23 cellular contexts compared by ENCODE assay signal in genomic region chr2:155842103-155842502, GRCh38.
DNase-seq lines count a peak whose midpoint lies in the region; ATAC-seq and TF ChIP-seq lines count a peak whose summit lies in the region.
"Had no signal": no experiment of that assay in that cellular context is flagged by ENCODE, and none has a peak within 500 bp of the region (broad histone marks: within the 10 kb centered on the region; RNA-seq: fewer than 3 reads in every experiment).

No MANE protein-coding gene starts in this region.

- H3K27ac Mint-ChIP-seq in MCF 10A (ENCODE audit: low read depth, unreplicated experiment) (no peak overlapping the region), brain (peak overlapping the region in 3 of 5 experiments; percentile 21 to 28 (median 21))
- H3K27ac Mint-ChIP-seq: activated naive CD4-positive, alpha-beta T cell treated with anti-CD3 and anti-CD28 coated beads, Interleukin-2, amount 10 ng/mL, durations not matched to agents 7 days and 5 days; memory B cell; nephron progenitor cell; stimulated activated naive B cell treated with anti-CD40 and anti-IgM and Interleukin-4, amounts not matched to agents 10 μg/mL and 1 μg/mL and 100 μg/mL, for 72 hours had no signal

- H3K4me3 Mint-ChIP-seq in MCF 10A (ENCODE audit: unreplicated experiment) (no peak overlapping the region), brain (peak overlapping the region in 1 of 5 experiments; percentile 22)
- H3K4me3 Mint-ChIP-seq: activated naive CD4-positive, alpha-beta T cell treated with anti-CD3 and anti-CD28 coated beads, Interleukin-2, amount 10 ng/mL, durations not matched to agents 7 days and 5 days; memory B cell; nephron progenitor cell; stimulated activated naive B cell treated with anti-CD40 and anti-IgM and Interleukin-4, amounts not matched to agents 10 μg/mL and 1 μg/mL and 100 μg/mL, for 72 hours had no signal

- H3K4me1 Mint-ChIP-seq in MCF 10A (ENCODE audit: insufficient read depth, unreplicated experiment) (peaks cover 6% of the 10 kb centered on the region), brain (peaks cover 16% of the 10 kb centered on the region)
- H3K4me1 Mint-ChIP-seq: activated naive CD4-positive, alpha-beta T cell treated with anti-CD3 and anti-CD28 coated beads, Interleukin-2, amount 10 ng/mL, durations not matched to agents 7 days and 5 days; memory B cell; nephron progenitor cell; stimulated activated naive B cell treated with anti-CD40 and anti-IgM and Interleukin-4, amounts not matched to agents 10 μg/mL and 1 μg/mL and 100 μg/mL, for 72 hours had no signal

- H4K20me1 ChIP-seq in mammary epithelial cell (ENCODE audit: insufficient read depth, low read length): no peaks in the 10 kb centered on the region

- dilution Hi-C loops in mammary epithelial cell (cut with HindIII; ENCODE audit: low sequenced_read_pairs): no loop called here

- H3K9me3 Mint-ChIP-seq in MCF 10A (ENCODE audit: unreplicated experiment) (no peaks in the 10 kb centered on the region), brain (no peaks in the 10 kb centered on the region)
- H3K9me3 Mint-ChIP-seq: activated naive CD4-positive, alpha-beta T cell treated with anti-CD3 and anti-CD28 coated beads, Interleukin-2, amount 10 ng/mL, durations not matched to agents 7 days and 5 days; nephron progenitor cell; stimulated activated naive B cell treated with anti-CD40 and anti-IgM and Interleukin-4, amounts not matched to agents 10 μg/mL and 1 μg/mL and 100 μg/mL, for 72 hours had no signal

- H3K27me3 ChIP-seq in mammary epithelial cell (ENCODE audit: insufficient read depth, low read length) (peaks cover 4% of the 10 kb centered on the region), iPS-20b (ENCODE audit: insufficient read depth, low read length) (no peaks in the 10 kb centered on the region), esophagus muscularis mucosa (no peaks in the 10 kb centered on the region)
- H3K27me3 ChIP-seq: cardiac muscle cell, esophagus squamous epithelium, upper lobe of left lung had no signal

- H3K36me3 ChIP-seq in mammary epithelial cell (ENCODE audit: insufficient read depth, low read length): no peaks in the 10 kb centered on the region
- no peaks in the 10 kb centered on the region for H3K36me3 ChIP-seq in iPS-20b (ENCODE audit: insufficient read depth, low read depth, low read length)
- H3K36me3 ChIP-seq in esophagus muscularis mucosa: no peaks in the 10 kb centered on the region
- H3K36me3 ChIP-seq: cardiac muscle cell, esophagus squamous epithelium, heart right ventricle, upper lobe of left lung had no signal

- no peaks in the 10 kb centered on the region for H3K27me3 Mint-ChIP-seq in MCF 10A (ENCODE audit: insufficient read depth, unreplicated experiment)
- H3K27me3 Mint-ChIP-seq in brain: peaks cover 3% of the 10 kb centered on the region
- H3K27me3 Mint-ChIP-seq: activated naive CD4-positive, alpha-beta T cell treated with anti-CD3 and anti-CD28 coated beads, Interleukin-2, amount 10 ng/mL, durations not matched to agents 7 days and 5 days; memory B cell; stimulated activated naive B cell treated with anti-CD40 and anti-IgM and Interleukin-4, amounts not matched to agents 10 μg/mL and 1 μg/mL and 100 μg/mL, for 72 hours had no signal

- no peak for TF ChIP-seq EP300 in esophagus muscularis mucosa (IDR thresholded peaks at IDR 0.05)

- 2% methylated on average over 6 of the region's 6 CpGs for WGBS in mammary epithelial cell (ENCODE audit: low coverage, missing lambda C conversion rate)
- 57% methylated on average over 6 of the region's 6 CpGs for WGBS in esophagus muscularis mucosa

- H3K4me2 ChIP-seq in mammary epithelial cell (ENCODE audit: insufficient read depth, low read depth, low read length): no peak overlapping the region
- H3K4me2 ChIP-seq: A549, SK-N-SH had no signal

- intact Hi-C loops in mammary epithelial cell (cut with micrococcal nuclease) (no loop called here), MCF 10A (cut with micrococcal nuclease) (no loop called here), esophagus muscularis mucosa (cut with DNase I) (no loop called here)

- no peak for TF ChIP-seq CTCF in mammary epithelial cell (conservative IDR thresholded peaks at IDR 0.05 in 1 of 2, IDR thresholded peaks at IDR 0.05 in 1 of 2; ENCODE audit: extremely low read depth in 1 of 2, insufficient read depth in 1 of 2, low read depth in 1 of 2, low read length in 2 of 2)
- TF ChIP-seq CTCF in MCF 10A (IDR thresholded peaks at IDR 0.05; ENCODE audit: unreplicated experiment): no peak
- TF ChIP-seq CTCF in brain (conservative IDR thresholded peaks at IDR 0.05): no peak
- no peak for TF ChIP-seq CTCF in esophagus muscularis mucosa (IDR thresholded peaks at IDR 0.05)

- no peak for TF ChIP-seq POLR2A in esophagus muscularis mucosa (IDR thresholded peaks at IDR 0.05; ENCODE audit: low read depth)

- no peaks in the 10 kb centered on the region for H3K4me1 ChIP-seq in mammary epithelial cell (ENCODE audit: insufficient read depth, low read length)
- H3K4me1 ChIP-seq in iPS-20b (ENCODE audit: insufficient read depth, low read length): peaks cover 21% of the 10 kb centered on the region
- no peaks in the 10 kb centered on the region for H3K4me1 ChIP-seq in esophagus muscularis mucosa
- H3K4me1 ChIP-seq: A549, esophagus squamous epithelium, heart right ventricle, upper lobe of left lung had no signal

- H3K9me3 ChIP-seq in mammary epithelial cell (replicated peaks; ENCODE audit: insufficient read depth, low read length) (no peaks in the 10 kb centered on the region), iPS-20b (ENCODE audit: insufficient read depth, low read depth, low read length) (no peaks in the 10 kb centered on the region), esophagus muscularis mucosa (no peaks in the 10 kb centered on the region)
- H3K9me3 ChIP-seq: A549, esophagus squamous epithelium, heart right ventricle, SK-N-SH, upper lobe of left lung had no signal

- CTCF ChIA-PET in mammary epithelial cell (lab: Charles Lee; ENCODE audit: low non-redundant PET) (no interaction called here), MCF 10A (lab: Yijun Ruan, JAX) (no interaction called here)

- in situ Hi-C loops in mammary epithelial cell (cut with MboI; ENCODE audit: low sequenced_read_pairs in 2 of 2): no loop called here

- POLR2A ChIA-PET in MCF 10A (lab: Yijun Ruan, JAX): no interaction called here

- no peaks in the 10 kb centered on the region for H3K79me2 ChIP-seq in mammary epithelial cell (ENCODE audit: insufficient read depth, low read length)

- peak; percentile 24 for DNase-seq in mammary epithelial cell
- DNase-seq in MCF 10A (ENCODE audit: unreplicated experiment): no peak
- no peak for DNase-seq in NCI-H146 treated with DMSO at 0.1 percent for 48 hours (lab: John Stamatoyannopoulos, UW; ENCODE audit: unreplicated experiment)
- no peak for DNase-seq in esophagus muscularis mucosa (ENCODE audit: extremely low spot score)
- DNase-seq: activated CD4-positive, alpha-beta T cell treated with anti-CD3 and anti-CD28 coated beads, Interleukin-2, amount 50 U/mL, for 4 hours; activated naive CD4-positive, alpha-beta T cell treated with anti-CD3 and anti-CD28 coated beads, Interleukin-2, amount 10 ng/mL, durations not matched to agents 7 days and 5 days; activated T-cell treated with anti-CD3 and anti-CD28 coated beads, Interleukin-2, amount 50 U/mL, for 1 hour; C1 segment of cervical spinal cord; esophagus squamous epithelium; heart right ventricle; kidney; NCI-H2029; nephron progenitor cell; SK-N-SH; stimulated activated naive B cell treated with anti-CD40 and anti-IgM and Interleukin-4, amounts not matched to agents 10 μg/mL and 1 μg/mL and 100 μg/mL, for 72 hours; upper lobe of left lung had no signal

- no peak overlapping the region for H2AFZ ChIP-seq in mammary epithelial cell (ENCODE audit: low read depth, low read length)

- H3K9ac ChIP-seq in mammary epithelial cell (ENCODE audit: insufficient read depth, low read length): no peak overlapping the region
- H3K9ac ChIP-seq in iPS-20b (ENCODE audit: low read depth, low read length): peak overlapping the region; percentile 29; the same call in 1 of the 2 replicates
- H3K9ac ChIP-seq: SK-N-SH had no signal

- no peaks in the 10 kb centered on the region for H3K36me3 Mint-ChIP-seq in MCF 10A (ENCODE audit: insufficient read depth, unreplicated experiment)
- no peaks in the 10 kb centered on the region for H3K36me3 Mint-ChIP-seq in brain
- H3K36me3 Mint-ChIP-seq: activated naive CD4-positive, alpha-beta T cell treated with anti-CD3 and anti-CD28 coated beads, Interleukin-2, amount 10 ng/mL, durations not matched to agents 7 days and 5 days; memory B cell; stimulated activated naive B cell treated with anti-CD40 and anti-IgM and Interleukin-4, amounts not matched to agents 10 μg/mL and 1 μg/mL and 100 μg/mL, for 72 hours had no signal

- H3K27ac ChIP-seq in mammary epithelial cell (ENCODE audit: insufficient read depth, low read depth, low read length) (no peak overlapping the region), iPS-20b (ENCODE audit: low read length) (peak overlapping the region; percentile 16), esophagus muscularis mucosa (replicated peaks in 1 of 4) (no peak overlapping the region)
- H3K27ac ChIP-seq: A549, cardiac muscle cell, esophagus squamous epithelium, heart right ventricle, upper lobe of left lung had no signal

- H3K4me3 ChIP-seq in mammary epithelial cell (replicated peaks in 1 of 3; ENCODE audit: insufficient read depth in 1 of 3, low read depth in 2 of 3, low read length in 3 of 3) (no peak overlapping the region), iPS-20b (ENCODE audit: low read length) (no peak overlapping the region), esophagus muscularis mucosa (no peak overlapping the region)
- H3K4me3 ChIP-seq: A549, cardiac muscle cell, esophagus squamous epithelium, heart right ventricle, upper lobe of left lung had no signal

- no peak for ATAC-seq in SK-N-SH treated with all-trans-retinoic acid at 6 μM for 48 hours
- ATAC-seq in HG02852 (IDR thresholded peaks at IDR 0.05; ENCODE audit: unreplicated experiment): no peak
- ATAC-seq: A549; heart right ventricle; stimulated activated naive B cell treated with anti-CD40 and anti-IgM and Interleukin-4, amounts not matched to agents 10 μg/mL and 1 μg/mL and 100 μg/mL, for 72 hours had no signal

- no TSS peak for BruUV-seq in mammary epithelial cell (replicated peaks; lab: Mats Ljungman, UMichigan)
- no TSS peak for BruUV-seq in MCF 10A (replicated peaks; lab: Mats Ljungman, UMichigan)

TF ChIP-seq in SK-N-SH treated with all-trans-retinoic acid at 6 μM for 48 hours, 23 proteins besides CTCF, POLR2A, EP300 and RAD21 (continues in another document):
- TF ChIP-seq GLIS3 (CRISPR knock-in tag; IDR thresholded peaks at IDR 0.05): no peak
- TF ChIP-seq ZNF8 (CRISPR knock-in tag; IDR thresholded peaks at IDR 0.05): no peak
- TF ChIP-seq TOX (CRISPR knock-in tag; IDR thresholded peaks at IDR 0.05; ENCODE audit: borderline replicate concordance): no peak
- TF ChIP-seq ZNF70 (CRISPR knock-in tag; IDR thresholded peaks at IDR 0.05): no peak
- TF ChIP-seq BACH2 (CRISPR knock-in tag; IDR thresholded peaks at IDR 0.05; ENCODE audit: borderline replicate concordance): no peak
- TF ChIP-seq ZC3H10 (CRISPR knock-in tag; IDR thresholded peaks at IDR 0.05): no peak
- TF ChIP-seq TCF4 (CRISPR knock-in tag; IDR thresholded peaks at IDR 0.05; ENCODE audit: borderline replicate concordance): no peak
- no peak for TF ChIP-seq RARB (CRISPR knock-in tag; IDR thresholded peaks at IDR 0.05)
- no peak for TF ChIP-seq ZFP30 (CRISPR knock-in tag; IDR thresholded peaks at IDR 0.05)
